Comparison of ENCODE assay signal across 16 cellular contexts in the genomic region with DNA sequence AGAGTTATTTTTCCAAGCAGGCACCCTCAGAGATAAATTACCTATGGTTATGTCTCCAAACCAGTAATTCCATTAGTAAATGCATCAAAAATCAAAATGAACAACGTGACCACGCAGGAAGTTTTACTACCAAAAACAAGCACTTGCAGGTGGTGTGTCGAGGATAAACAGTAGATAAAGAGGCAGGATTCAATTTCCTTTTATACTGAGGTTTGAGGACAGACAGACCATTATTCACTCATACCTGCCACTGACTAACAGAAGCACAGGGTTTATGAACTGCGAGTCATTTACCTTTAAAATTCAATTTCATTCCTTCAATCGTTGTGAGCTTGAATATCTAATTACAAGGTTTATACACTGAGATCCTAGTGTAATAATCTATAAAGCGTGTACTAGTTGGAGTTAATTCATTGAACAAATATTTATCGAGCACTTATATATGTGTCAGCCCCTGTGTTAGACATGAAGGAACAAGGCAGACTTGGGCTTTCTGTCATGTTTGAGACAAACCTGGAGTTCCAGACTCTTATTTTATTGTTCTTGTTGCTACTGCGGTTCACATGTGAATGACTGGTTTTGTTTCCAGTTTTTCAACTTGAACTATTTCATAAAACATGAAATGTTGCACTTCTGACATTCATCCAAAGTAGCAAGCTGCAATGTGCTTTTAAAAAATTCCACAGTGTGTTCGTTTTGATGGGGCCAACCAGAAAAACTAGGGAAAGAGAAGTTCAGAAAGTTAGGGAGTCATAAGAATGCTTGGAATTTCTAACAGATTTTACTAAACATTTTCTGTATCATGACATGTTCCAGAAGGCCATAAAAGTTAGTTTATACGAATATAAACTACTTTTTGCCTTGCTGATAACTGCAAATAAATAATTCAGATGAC.
DNase-seq lines count a peak whose midpoint lies in the region; ATAC-seq and TF ChIP-seq lines count a peak whose summit lies in the region.
"Had no signal": no experiment of that assay in that cellular context is flagged by ENCODE, and none has a peak within 500 bp of the region (broad histone marks: within the 10 kb centered on the region; RNA-seq: fewer than 3 reads in every experiment).

No MANE protein-coding gene starts in this region.

- no peaks in the 10 kb centered on the region for H3K27me3 ChIP-seq in DND-41 (ENCODE audit: insufficient read depth, low read length, poor library complexity)
- H3K27me3 ChIP-seq: breast epithelium had no signal

- ATAC-seq in DND-41 (ENCODE audit: insufficient read depth, low read depth) = 0 out of 3 replicates have a peak, but pooled peaks have one; percentile 39
- no peak for ATAC-seq in GM21423 (IDR thresholded peaks at IDR 0.05; ENCODE audit: unreplicated experiment)

- H3K9me3 ChIP-seq in DND-41 (ENCODE audit: insufficient read depth, low read length, severe bottlenecking) = peaks cover 3% of the 10 kb centered on the region
- H3K9me3 ChIP-seq: breast epithelium had no signal

- DNase-seq in DND-41 = no peak
- DNase-seq in NCI-H146 (lab: John Stamatoyannopoulos, UW) = peak; percentile 77
- DNase-seq in dedifferentiated amniotic fluid mesenchymal stem cell (ENCODE audit: extremely low spot score) = peak; percentile 63
- no peak for DNase-seq in mesothelial cell of epicardium (ENCODE audit: low spot score in 2 of 2, unreplicated experiment in 2 of 2)
- DNase-seq in MV-4-11 (lab: John Stamatoyannopoulos, UW) = no peak
- DNase-seq in NOMO-1 treated with dmso at 0.1 percent for 144 hours (lab: John Stamatoyannopoulos, UW; ENCODE audit: unreplicated experiment) = no peak
- no peak for DNase-seq in activated T-cell treated with anti-CD3 and anti-CD28 coated beads, Interleukin-2, amount 50 U/mL, for 1 hour
- DNase-seq: activated naive CD4-positive, alpha-beta T cell treated with anti-CD3 and anti-CD28 coated beads, Interleukin-2, amount 50 U/mL, for 16 hours; effector CD4-positive, alpha-beta T cell; Kasumi-1; nephron progenitor cell; substantia nigra; T-helper 1 cell had no signal

- H3K4me1 Mint-ChIP-seq in mesothelial cell of epicardium = peaks cover 42% of the 10 kb centered on the region

- TF ChIP-seq CTCF in DND-41 (IDR thresholded peaks at IDR 0.05; ENCODE audit: borderline replicate concordance, extremely low read depth, low read length, poor library complexity, severe bottlenecking) (no peak), mesothelial cell of epicardium (IDR thresholded peaks at IDR 0.05; ENCODE audit: unreplicated experiment) (no peak)

- no peaks in the 10 kb centered on the region for H4K20me1 ChIP-seq in DND-41 (ENCODE audit: insufficient read depth, low read length)

- peaks cover 23% of the 10 kb centered on the region; the same call in 1 of the 2 replicates for H3K36me3 ChIP-seq in DND-41 (ENCODE audit: insufficient read depth, low read length)
- H3K36me3 ChIP-seq: breast epithelium had no signal

- H3K36me3 Mint-ChIP-seq in mesothelial cell of epicardium = peaks cover 10% of the 10 kb centered on the region

- peak overlapping the region; percentile 24 for H3K4me3 Mint-ChIP-seq in mesothelial cell of epicardium
- H3K4me3 Mint-ChIP-seq: B cell, nephron progenitor cell had no signal

- H3K4me1 ChIP-seq in DND-41 (ENCODE audit: insufficient read depth, low read length) = peaks cover 15% of the 10 kb centered on the region
- H3K4me1 ChIP-seq: breast epithelium had no signal

- no peak overlapping the region for H2AFZ ChIP-seq in DND-41 (ENCODE audit: low read depth, low read length)

- peaks cover 9% of the 10 kb centered on the region for H3K9me3 Mint-ChIP-seq in mesothelial cell of epicardium

- no peak overlapping the region for H3K9ac ChIP-seq in DND-41 (ENCODE audit: low read depth, low read length)

- H3K27ac Mint-ChIP-seq in mesothelial cell of epicardium = peak overlapping the region; percentile 84
- H3K27ac Mint-ChIP-seq: B cell, nephron progenitor cell had no signal

- H3K4me3 ChIP-seq in DND-41 (ENCODE audit: low read depth in 1 of 2, low read length in 2 of 2) = no peak overlapping the region
- H3K4me3 ChIP-seq: breast epithelium had no signal

- no peaks in the 10 kb centered on the region for H3K79me2 ChIP-seq in DND-41 (ENCODE audit: insufficient read depth, low read length)

- no peak overlapping the region for H3K4me2 ChIP-seq in DND-41 (ENCODE audit: insufficient read depth, low read length)

- no peak overlapping the region for H3K27ac ChIP-seq in DND-41 (ENCODE audit: low read length)
- H3K27ac ChIP-seq: breast epithelium had no signal

- H3K27me3 Mint-ChIP-seq in mesothelial cell of epicardium (ENCODE audit: low read depth) = peaks cover 7% of the 10 kb centered on the region
- H3K27me3 Mint-ChIP-seq: B cell had no signal

Comparison
In these comparisons a context has a peak if more than half of its experiments do, and no peak if none do; other contexts are left out.
1. DNase-seq: peak in NCI-H146 (single experiment) and dedifferentiated amniotic fluid mesenchymal stem cell (single experiment); none in DND-41 (single experiment), mesothelial cell of epicardium (0 of 2), MV-4-11 (single experiment), NOMO-1 treated with dmso at 0.1 percent for 144 hours (single experiment) and activated T-cell treated with anti-CD3 and anti-CD28 coated beads, Interleukin-2, amount 50 U/mL, for 1 hour (single experiment).